ENCODE assay signal across 8 cellular contexts in genomic region chr6:90107721-90108364, GRCh38.
DNase-seq lines count a peak whose midpoint lies in the region; ATAC-seq and TF ChIP-seq lines count a peak whose summit lies in the region.

No MANE protein-coding gene starts in this region.

- peak; percentile 30 for DNase-seq in activated naive CD4-positive, alpha-beta T cell treated with Interleukin-2 at 50 U/mL for 16 hours
- DNase-seq in activated naive CD4-positive, alpha-beta T cell (lab: John Stamatoyannopoulos, UW) = no peak
- DNase-seq in activated CD4-positive, alpha-beta T cell treated with anti-CD3 and anti-CD28 coated beads, Interleukin-2, amount 10 ng/mL, durations not matched to agents 7 days and 5 days = peak; percentile 53
- DNase-seq in upper lobe of right lung = no peak
- no peak for DNase-seq in heart left ventricle
- DNase-seq in SHP77 (lab: John Stamatoyannopoulos, UW) = no peak
- DNase-seq in left ventricle myocardium inferior = no peak

- TF ChIP-seq POLR2A in heart left ventricle (IDR thresholded peaks at IDR 0.05) = no peak

- TF ChIP-seq CTCF in upper lobe of right lung (IDR thresholded peaks at IDR 0.05) = no peak
- TF ChIP-seq CTCF in heart left ventricle (IDR thresholded peaks at IDR 0.05) = no peak
- no peak for TF ChIP-seq CTCF in left ventricle myocardium inferior (IDR thresholded peaks at IDR 0.05; ENCODE audit: borderline replicate concordance)

- H3K27ac ChIP-seq in upper lobe of right lung = no peak overlapping the region
- H3K27ac ChIP-seq in heart left ventricle = no peak overlapping the region
- no peak overlapping the region for H3K27ac ChIP-seq in left ventricle myocardium inferior (replicated peaks)

- WGBS in heart left ventricle, 4 donors = 71 to 78% (median 73%) methylated on average over 4 of the region's 4 CpGs

- H3K27me3 Mint-ChIP-seq in activated CD4-positive, alpha-beta T cell treated with anti-CD3 and anti-CD28 coated beads, Interleukin-2, amount 10 ng/mL, durations not matched to agents 7 days and 5 days = no peaks in the 10 kb centered on the region

- intact Hi-C loops in upper lobe of right lung (cut with DNase I) = no loop called here
- intact Hi-C loops in heart left ventricle (cut with DNase I) = loop anchor here in 2 of 10 donors (10.0 kb wide), 2 partner anchors 187 to 287 kb away; partner anchors contain the start of gene BACH2 (in 1 of the 2)
- intact Hi-C loops in left ventricle myocardium inferior (cut with micrococcal nuclease) = no loop called here

- H3K9me3 Mint-ChIP-seq in activated CD4-positive, alpha-beta T cell treated with anti-CD3 and anti-CD28 coated beads, Interleukin-2, amount 10 ng/mL, durations not matched to agents 7 days and 5 days = peaks cover 14% of the 10 kb centered on the region

- peak overlapping the region; percentile 24 for H3K4me3 Mint-ChIP-seq in activated CD4-positive, alpha-beta T cell treated with anti-CD3 and anti-CD28 coated beads, Interleukin-2, amount 10 ng/mL, durations not matched to agents 7 days and 5 days

- H3K4me3 ChIP-seq in upper lobe of right lung = no peak overlapping the region
- no peak overlapping the region for H3K4me3 ChIP-seq in heart left ventricle
- no peak overlapping the region for H3K4me3 ChIP-seq in left ventricle myocardium inferior

- H3K4me1 ChIP-seq in upper lobe of right lung (peaks cover 7% of the 10 kb centered on the region), heart left ventricle (peaks cover 0 to 30% (median 0%) of the 10 kb centered on the region in 12 donors), left ventricle myocardium inferior (peaks cover 5% of the 10 kb centered on the region)

- H3K36me3 ChIP-seq in upper lobe of right lung (no peaks in the 10 kb centered on the region), heart left ventricle (no peaks in the 10 kb centered on the region), left ventricle myocardium inferior (no peaks in the 10 kb centered on the region)

- peak; percentile 80 for ATAC-seq in HG02973 (IDR thresholded peaks at IDR 0.05; ENCODE audit: unreplicated experiment)
- peak; percentile 34 for ATAC-seq in upper lobe of right lung
- no peak for ATAC-seq in heart left ventricle

- peak overlapping the region; percentile 67 for H3K27ac Mint-ChIP-seq in activated CD4-positive, alpha-beta T cell treated with anti-CD3 and anti-CD28 coated beads, Interleukin-2, amount 10 ng/mL, durations not matched to agents 7 days and 5 days

- peaks cover 52% of the 10 kb centered on the region for H3K36me3 Mint-ChIP-seq in activated CD4-positive, alpha-beta T cell treated with anti-CD3 and anti-CD28 coated beads, Interleukin-2, amount 10 ng/mL, durations not matched to agents 7 days and 5 days (ENCODE audit: low read depth)

- CTCF ChIA-PET in activated CD4-positive, alpha-beta T cell treated with anti-CD3 and anti-CD28 coated beads, Interleukin-2, amount 10 ng/mL, durations not matched to agents 7 days and 5 days (lab: Charles Lee) = interaction anchor here (0.7 kb wide), 3 partner anchors 47 to 705 kb away, joined by 3 to 4 read pairs (median 3); no protein-coding TSS in a partner anchor

- no peaks in the 10 kb centered on the region for H3K9me3 ChIP-seq in upper lobe of right lung
- peaks cover 0 to 9% (median 0%) of the 10 kb centered on the region in 12 donors for H3K9me3 ChIP-seq in heart left ventricle
- H3K9me3 ChIP-seq in left ventricle myocardium inferior (replicated peaks) = peaks cover 4% of the 10 kb centered on the region

- H3K4me1 Mint-ChIP-seq in activated CD4-positive, alpha-beta T cell treated with anti-CD3 and anti-CD28 coated beads, Interleukin-2, amount 10 ng/mL, durations not matched to agents 7 days and 5 days = peaks cover 94% of the 10 kb centered on the region

- POLR2A ChIA-PET in activated CD4-positive, alpha-beta T cell treated with anti-CD3 and anti-CD28 coated beads, Interleukin-2, amount 10 ng/mL, durations not matched to agents 7 days and 5 days (lab: Charles Lee) = no interaction called here

- H3K27me3 ChIP-seq in upper lobe of right lung (no peaks in the 10 kb centered on the region), heart left ventricle (no peaks in the 10 kb centered on the region), left ventricle myocardium inferior (ENCODE audit: low read depth) (no peaks in the 10 kb centered on the region)

Comparison
In these comparisons a context has a peak if more than half of its experiments do, and no peak if none do; other contexts are left out.
1. DNase-seq: peak in activated naive CD4-positive, alpha-beta T cell treated with Interleukin-2 at 50 U/mL for 16 hours (single experiment) and activated CD4-positive, alpha-beta T cell treated with anti-CD3 and anti-CD28 coated beads, Interleukin-2, amount 10 ng/mL, durations not matched to agents 7 days and 5 days (single experiment); none in activated naive CD4-positive, alpha-beta T cell (0 of 4), upper lobe of right lung (single experiment), heart left ventricle (0 of 5), SHP77 (0 of 2) and left ventricle myocardium inferior (single experiment).
2. ATAC-seq: peak in HG02973 (single experiment) and upper lobe of right lung (single experiment); none in heart left ventricle (0 of 4).